In genomic region chr2:102045697-102046096, GRCh38 we compare ENCODE assay signal across 31 cellular contexts. TPM values are rescaled to one million over a fixed set of nuclear protein-coding genes. Genes with fewer than 3 reads are reported as not detected.
DNase-seq lines count a peak whose midpoint lies in the region; ATAC-seq, FAIRE-seq and TF ChIP-seq lines count a peak whose summit lies in the region.
"Had no signal": no experiment of that assay in that cellular context is flagged by ENCODE, and none has a peak within 500 bp of the region (broad histone marks: within the 10 kb centered on the region; RNA-seq: fewer than 3 reads in every experiment).

No MANE protein-coding gene starts in this region.

- H3K4me1 Mint-ChIP-seq in activated T-helper 2 cell treated with anti-CD3 and anti-CD28 coated beads, Interferon-gamma antibody, Interleukin-2, Interleukin-4, amounts not matched to agents 10 μg/mL and 5 μg/mL and 100 μg/mL, durations not matched to agents 14 hours and 24 hours and 36 hours (ENCODE audit: low read depth): peaks cover 13% of the 10 kb centered on the region

- H3K4me3 Mint-ChIP-seq in activated T-helper 2 cell treated with anti-CD3 and anti-CD28 coated beads, Interferon-gamma antibody, Interleukin-2, Interleukin-4, amounts not matched to agents 10 μg/mL and 5 μg/mL and 100 μg/mL, durations not matched to agents 14 hours and 24 hours and 36 hours (ENCODE audit: low read depth): no peak overlapping the region
- H3K4me3 Mint-ChIP-seq: activated naive CD8-positive, alpha-beta T cell treated with anti-CD3 and anti-CD28 coated beads for 36 hours; activated T-cell treated with anti-CD3 and anti-CD28 coated beads, Interleukin-2, amount 50 U/mL, for 24 hours; CD4-positive, alpha-beta memory T cell; GM23338; naive B cell; type B pancreatic cell had no signal

- no peak for ATAC-seq in A549
- ATAC-seq: gastrocnemius medialis, GM23338, K562, sciatic nerve had no signal

- TF ChIP-seq EP300 in A549 (IDR thresholded peaks at IDR 0.05) (no peak), sigmoid colon (IDR thresholded peaks at IDR 0.05) (no peak)

- no peaks in the 10 kb centered on the region for H3K9me3 Mint-ChIP-seq in activated T-helper 2 cell treated with anti-CD3 and anti-CD28 coated beads, Interferon-gamma antibody, Interleukin-2, Interleukin-4, amounts not matched to agents 10 μg/mL and 5 μg/mL and 100 μg/mL, durations not matched to agents 14 hours and 24 hours and 36 hours
- H3K9me3 Mint-ChIP-seq: activated naive CD8-positive, alpha-beta T cell treated with anti-CD3 and anti-CD28 coated beads for 36 hours; CD4-positive, alpha-beta memory T cell; GM23338 had no signal

- FAIRE-seq in A549 (lab: Jason Lieb, UNC): no peak
- FAIRE-seq: A204.1, D721Med, K562 had no signal

- peaks cover 41% of the 10 kb centered on the region for H3K27me3 Mint-ChIP-seq in activated T-helper 2 cell treated with anti-CD3 and anti-CD28 coated beads, Interferon-gamma antibody, Interleukin-2, Interleukin-4, amounts not matched to agents 10 μg/mL and 5 μg/mL and 100 μg/mL, durations not matched to agents 14 hours and 24 hours and 36 hours (ENCODE audit: low read depth)

- H3K9me3 ChIP-seq in A549: no peaks in the 10 kb centered on the region
- no peaks in the 10 kb centered on the region for H3K9me3 ChIP-seq in colonic mucosa
- no peaks in the 10 kb centered on the region for H3K9me3 ChIP-seq in liver (ENCODE audit: control insufficient read depth in 4 of 4, low read length in 3 of 4)
- no peaks in the 10 kb centered on the region for H3K9me3 ChIP-seq in sigmoid colon
- H3K9me3 ChIP-seq: gastrocnemius medialis had no signal

- H3K4me2 ChIP-seq in A549: no peak overlapping the region
- H3K4me2 ChIP-seq: GM23338 had no signal

- TF ChIP-seq POLR2A in A549 (IDR thresholded peaks at IDR 0.05; ENCODE audit: low read length): no peak
- TF ChIP-seq POLR2A in sigmoid colon (IDR thresholded peaks at IDR 0.05): no peak

- H3K27ac Mint-ChIP-seq in activated T-helper 2 cell treated with anti-CD3 and anti-CD28 coated beads, Interferon-gamma antibody, Interleukin-2, Interleukin-4, amounts not matched to agents 10 μg/mL and 5 μg/mL and 100 μg/mL, durations not matched to agents 14 hours and 24 hours and 36 hours: no peak overlapping the region
- H3K27ac Mint-ChIP-seq: activated naive CD8-positive, alpha-beta T cell treated with anti-CD3 and anti-CD28 coated beads for 36 hours; activated T-cell treated with anti-CD3 and anti-CD28 coated beads, Interleukin-2, amount 50 U/mL, for 24 hours; CD4-positive, alpha-beta memory T cell; GM23338; naive B cell; progenitor cell of endocrine pancreas; type B pancreatic cell had no signal

- WGBS in A549 (ENCODE audit: missing lambda C conversion rate): 68% methylated on average over 6 of the region's 6 CpGs
- WGBS in liver: 91% methylated on average over 6 of the region's 6 CpGs
- WGBS in sigmoid colon, 2 donors: 88 to 91% methylated on average over 6 of the region's 6 CpGs

- no peaks in the 10 kb centered on the region for H3K36me3 Mint-ChIP-seq in activated T-helper 2 cell treated with anti-CD3 and anti-CD28 coated beads, Interferon-gamma antibody, Interleukin-2, Interleukin-4, amounts not matched to agents 10 μg/mL and 5 μg/mL and 100 μg/mL, durations not matched to agents 14 hours and 24 hours and 36 hours (ENCODE audit: low read depth)
- H3K36me3 Mint-ChIP-seq: activated naive CD8-positive, alpha-beta T cell treated with anti-CD3 and anti-CD28 coated beads for 36 hours; CD4-positive, alpha-beta memory T cell; naive B cell; type B pancreatic cell had no signal

- H3K4me3 ChIP-seq in A549 (no peak overlapping the region), colonic mucosa (no peak overlapping the region), liver (ENCODE audit: low read depth in 1 of 3, low read length in 3 of 3) (no peak overlapping the region), sigmoid colon (no peak overlapping the region)
- H3K4me3 ChIP-seq: gastrocnemius medialis, GM23338, K562 had no signal

- H3K27ac ChIP-seq in A549 (peak overlapping the region; percentile 30 to 47; a peak in 2 of 6 replicates), colonic mucosa (peak overlapping the region; percentile 57), liver (ENCODE audit: low read depth in 1 of 2, low read length in 2 of 2) (peak overlapping the region; percentile 18 to 37), sigmoid colon (peak overlapping the region; percentile 1 to 61 (median 39))
- H3K27ac ChIP-seq: WERI-Rb-1 had no signal

- H3K36me3 ChIP-seq in colonic mucosa: no peaks in the 10 kb centered on the region
- no peaks in the 10 kb centered on the region for H3K36me3 ChIP-seq in liver (ENCODE audit: control insufficient read depth in 4 of 4, insufficient read depth in 3 of 4, low read depth in 1 of 4, low read length in 3 of 4)
- no peaks in the 10 kb centered on the region for H3K36me3 ChIP-seq in sigmoid colon
- H3K36me3 ChIP-seq: gastrocnemius medialis, WERI-Rb-1 had no signal

- POLR2A ChIA-PET in A549 (lab: Yijun Ruan, JAX): no interaction called here

- CTCF ChIA-PET in A549 (lab: Yijun Ruan, JAX): interaction anchor here (1.4 to 1.9 kb wide), 2 partner anchors 17 to 25 kb away, joined by 4 to 7 read pairs; no protein-coding TSS in a partner anchor

- no peak for TF ChIP-seq CTCF in A549 (IDR thresholded peaks at IDR 0.05)
- no peak for TF ChIP-seq CTCF in colonic mucosa (IDR thresholded peaks at IDR 0.05)
- TF ChIP-seq CTCF in liver (IDR thresholded peaks at IDR 0.05; ENCODE audit: low read depth, low read length, missing input control): no peak
- TF ChIP-seq CTCF in sigmoid colon (IDR thresholded peaks at IDR 0.05): no peak

- intact Hi-C loops in colonic mucosa (cut with DNase I) (no loop called here), sigmoid colon (cut with DNase I) (no loop called here)
- intact Hi-C loops in activated T-helper 2 cell treated with anti-CD3 and anti-CD28 coated beads, Interferon-gamma antibody, Interleukin-2, Interleukin-4, amounts not matched to agents 10 μg/mL and 5 μg/mL and 100 μg/mL, durations not matched to agents 14 hours and 24 hours and 36 hours (cut with micrococcal nuclease): loop anchor here (2.0 kb wide), 1 partner anchor 17 kb away; no protein-coding TSS in a partner anchor

- H3K4me1 ChIP-seq in A549: peaks cover 23% of the 10 kb centered on the region
- no peaks in the 10 kb centered on the region for H3K4me1 ChIP-seq in colonic mucosa
- peaks cover 6 to 25% (median 17%) of the 10 kb centered on the region in 4 donors for H3K4me1 ChIP-seq in liver (ENCODE audit: control insufficient read depth in 4 of 4, insufficient read depth in 4 of 4, low read length in 3 of 4)
- H3K4me1 ChIP-seq in sigmoid colon: peaks cover 0 to 28% (median 20%) of the 10 kb centered on the region in 4 donors

- TF ChIP-seq RAD21 in A549 (conservative IDR thresholded peaks at IDR 0.05 in 1 of 2, IDR thresholded peaks at IDR 0.05 in 1 of 2): no peak
- TF ChIP-seq RAD21 in liver (IDR thresholded peaks at IDR 0.05): no peak

- DNase-seq in A549 (ENCODE audit: low read depth in 1 of 2, low spot score in 1 of 2) (no peak), colonic mucosa (no peak), sigmoid colon (no peak), HPDE6-E6E7 (ENCODE audit: extremely low spot score) (no peak), OCI-M2 (lab: John Stamatoyannopoulos, UW; ENCODE audit: unreplicated experiment) (no peak), HT-29 (ENCODE audit: low spot score) (no peak)
- no peak for DNase-seq in activated T-helper 2 cell treated with anti-CD3 and anti-CD28 coated beads, Interferon-gamma antibody, Interleukin-2, Interleukin-4, amounts not matched to agents 10 μg/mL and 5 μg/mL and 100 μg/mL, durations not matched to agents 14 hours and 24 hours and 36 hours (ENCODE audit: low spot score)
- DNase-seq: activated CD4-positive, alpha-beta T cell treated with anti-CD3 and anti-CD28 coated beads for 48 hours; activated gamma-delta T cell; activated naive CD8-positive, alpha-beta T cell treated with anti-CD3 and anti-CD28 coated beads for 36 hours; activated T-cell treated with anti-CD3 and anti-CD28 coated beads, Interleukin-2, amount 50 U/mL, for 24 hours; anterior cingulate cortex; caudate nucleus; CD4-positive, alpha-beta memory T cell; cortex of kidney; gastrocnemius medialis; hippocampal formation; naive B cell; NCI-H1092; NCI-H187; stimulated activated CD4-positive, alpha-beta T cell treated with anti-CD3 and anti-CD28 coated beads, Interleukin-4, amount 100 ng/mL, for 1 hour; WERI-Rb-1 had no signal

- no peak overlapping the region for H3K9ac ChIP-seq in colonic mucosa (ENCODE audit: low read depth in 2 of 2, low read length in 2 of 2)
- no peak overlapping the region for H3K9ac ChIP-seq in liver (ENCODE audit: low read depth in 1 of 2, low read length in 2 of 2)

- H3K27me3 ChIP-seq in colonic mucosa (no peaks in the 10 kb centered on the region), liver (ENCODE audit: control insufficient read depth in 4 of 4, insufficient read depth in 4 of 4, low read length in 3 of 4) (no peaks in the 10 kb centered on the region), sigmoid colon (no peaks in the 10 kb centered on the region)
- H3K27me3 ChIP-seq: gastrocnemius medialis had no signal

TF ChIP-seq in liver, 16 proteins besides CTCF, POLR2A, EP300 and RAD21:
- no peak for TF ChIP-seq EGR1 (IDR thresholded peaks at IDR 0.05; ENCODE audit: low read depth in 2 of 2)
- TF ChIP-seq TAF1 (conservative IDR thresholded peaks at IDR 0.05): no peak
- TF ChIP-seq RXRA (IDR thresholded peaks at IDR 0.05): no peak

RNA-seq across cellular contexts. Expression of gene IL1R2, which starts 53.9 kb away (rescaled TPM):
- polyA plus RNA-seq in A549 (2011; rRNA removed): 1.7 and 2.3 TPM in 2 replicates
- polyA plus RNA-seq in A549 (2012; cell fraction: cytosol; rRNA removed): 0.62 and 0.65 TPM in 2 replicates
- polyA plus RNA-seq in A549 (2012; cell fraction: nucleus; rRNA removed): 0.49 and 0.61 TPM in 2 replicates
- 0.71 to 0.83 TPM (median 0.71 TPM) in 3 replicates for polyA plus RNA-seq in A549 (2017; fragmentation: RNase III; extraction: RNeasy Plus Mini Kit Qiagen cat#74134 plus additional on column Dnase treatment)
- polyA minus RNA-seq in A549 (2011; rRNA and poly(A)+ RNA removed): 1.4 and 2.0 TPM in 2 replicates
- 100 to 1,000 TPM in 1 of 2 donors, 10 to 100 TPM in 1; 50.1 to 152 TPM for total RNA-seq in colonic mucosa
- 10 to 100 TPM in 1 of 2 donors, 1 to 10 TPM in 1; 3.7 to 28.2 TPM for total RNA-seq in liver
- 10 to 100 TPM in 1 of 2 donors, 1 to 10 TPM in 1; 4.4 to 10.1 TPM for polyA plus RNA-seq in liver
- total RNA-seq in sigmoid colon: 10 to 100 TPM in 2 of 4 donors, 1 to 10 TPM in 2; 3.0 to 15.9 (median 8.6) TPM
- polyA plus RNA-seq in sigmoid colon: 10 to 100 TPM; 21.6 to 26.4 (median 24.6) TPM
- 0.97 and 1.8 TPM in 2 replicates for total RNA-seq in activated T-helper 2 cell treated with anti-CD3 and anti-CD28 coated beads, Interferon-gamma antibody, Interleukin-2, Interleukin-4, amounts not matched to agents 10 μg/mL and 5 μg/mL and 100 μg/mL, durations not matched to agents 14 hours and 24 hours and 36 hours
- total RNA-seq in HT-29 (2014; rRNA removed; shearing (Covaris generic)): 3.9 and 6.6 TPM in 2 replicates
- total RNA-seq: CD4-positive, alpha-beta memory T cell; GM23338; K562; M059J; progenitor cell of endocrine pancreas had no signal
- polyA plus RNA-seq: GM23338 had no signal
